In genomic region chr10:130338588-130339070, GRCh38 we compare ENCODE assay signal across 25 cellular contexts.
"Had no signal": no experiment of that assay in that cellular context is flagged by ENCODE, and none has a peak within 500 bp of the region (broad histone marks: within the 10 kb centered on the region; RNA-seq: fewer than 3 reads in every experiment).

No MANE protein-coding gene starts in this region.

- H3K9me3 Mint-ChIP-seq: memory B cell; mesothelial cell of epicardium; natural killer cell treated with Interleukin-12 subunit alpha and Interleukin-12 subunit beta and Interleukin-15 and Interleukin-18, amount 100 ng/mL, for 72 hours; neural crest cell had no signal

- H3K4me1 Mint-ChIP-seq: memory B cell; mesothelial cell of epicardium; naive B cell; neural crest cell; stimulated activated memory B cell treated with anti-CD40 and anti-IgM and Interleukin-4, amounts not matched to agents 10 μg/mL and 1 μg/mL and 100 μg/mL, for 72 hours had no signal

- H3K4me3 ChIP-seq: gastrocnemius medialis, lung, mucosa of descending colon, ovary, testis, tibial artery, upper lobe of left lung had no signal

- H3K9me3 ChIP-seq: gastrocnemius medialis, mucosa of descending colon, ovary, testis, tibial artery, upper lobe of left lung had no signal

- H3K27ac Mint-ChIP-seq: effector memory CD8-positive, alpha-beta T cell; memory B cell; mesothelial cell of epicardium; naive B cell; natural killer cell treated with Interleukin-12 subunit alpha and Interleukin-12 subunit beta and Interleukin-15 and Interleukin-18, amount 100 ng/mL, for 72 hours; stimulated activated memory B cell treated with anti-CD40 and anti-IgM and Interleukin-4, amounts not matched to agents 10 μg/mL and 1 μg/mL and 100 μg/mL, for 72 hours had no signal

- ATAC-seq: effector memory CD8-positive, alpha-beta T cell; esophagus mucosa; left lobe of liver; mucosa of descending colon; natural killer cell treated with Interleukin-12 subunit alpha and Interleukin-12 subunit beta and Interleukin-15 and Interleukin-18, amount 100 ng/mL, for 72 hours; sciatic nerve; stimulated activated memory B cell treated with anti-CD40 and anti-IgM and Interleukin-4, amounts not matched to agents 10 μg/mL and 1 μg/mL and 100 μg/mL, for 72 hours; stimulated activated naive CD8-positive, alpha-beta T cell treated with anti-CD3 and anti-CD28 coated beads, Interleukin-15, Interleukin-2, amounts not matched to agents 100 U/mL and 50 U/mL, for 24 hours had no signal

- H3K36me3 Mint-ChIP-seq: memory B cell; mesothelial cell of epicardium; naive B cell; natural killer cell treated with Interleukin-12 subunit alpha and Interleukin-12 subunit beta and Interleukin-15 and Interleukin-18, amount 100 ng/mL, for 72 hours; stimulated activated memory B cell treated with anti-CD40 and anti-IgM and Interleukin-4, amounts not matched to agents 10 μg/mL and 1 μg/mL and 100 μg/mL, for 72 hours had no signal

- H3K36me3 ChIP-seq: gastrocnemius medialis, ovary, tibial artery, upper lobe of left lung had no signal

- H3K27me3 ChIP-seq: gastrocnemius medialis, ovary, testis, upper lobe of left lung had no signal

- H3K27ac ChIP-seq: epithelial cell of prostate, ovary, testis, tibial artery, upper lobe of left lung had no signal

- H3K4me3 Mint-ChIP-seq: effector memory CD8-positive, alpha-beta T cell; memory B cell; mesothelial cell of epicardium; naive B cell; natural killer cell treated with Interleukin-12 subunit alpha and Interleukin-12 subunit beta and Interleukin-15 and Interleukin-18, amount 100 ng/mL, for 72 hours; neural crest cell; stimulated activated memory B cell treated with anti-CD40 and anti-IgM and Interleukin-4, amounts not matched to agents 10 μg/mL and 1 μg/mL and 100 μg/mL, for 72 hours had no signal

- H3K4me1 ChIP-seq: testis, tibial artery, upper lobe of left lung had no signal

- DNase-seq: cerebellar nuclear complex; cortex of kidney; effector memory CD8-positive, alpha-beta T cell; foreskin fibroblast; gastrocnemius medialis; mucosa of descending colon; naive B cell; ovary; retina; stimulated activated CD4-positive, alpha-beta T cell treated with anti-CD3 and anti-CD28 coated beads, Interleukin-2, amount 100 ng/mL, for 24 hours; stimulated activated CD4-positive, alpha-beta T cell treated with anti-CD3 and anti-CD28 coated beads, Interleukin-4, amount 100 ng/mL, for 4 hours; stimulated activated naive CD8-positive, alpha-beta T cell treated with anti-CD3 and anti-CD28 coated beads, Interleukin-15, Interleukin-2, amounts not matched to agents 100 U/mL and 50 U/mL, for 24 hours; testis; tibial artery; upper lobe of left lung had no signal
